In the genomic region with DNA sequence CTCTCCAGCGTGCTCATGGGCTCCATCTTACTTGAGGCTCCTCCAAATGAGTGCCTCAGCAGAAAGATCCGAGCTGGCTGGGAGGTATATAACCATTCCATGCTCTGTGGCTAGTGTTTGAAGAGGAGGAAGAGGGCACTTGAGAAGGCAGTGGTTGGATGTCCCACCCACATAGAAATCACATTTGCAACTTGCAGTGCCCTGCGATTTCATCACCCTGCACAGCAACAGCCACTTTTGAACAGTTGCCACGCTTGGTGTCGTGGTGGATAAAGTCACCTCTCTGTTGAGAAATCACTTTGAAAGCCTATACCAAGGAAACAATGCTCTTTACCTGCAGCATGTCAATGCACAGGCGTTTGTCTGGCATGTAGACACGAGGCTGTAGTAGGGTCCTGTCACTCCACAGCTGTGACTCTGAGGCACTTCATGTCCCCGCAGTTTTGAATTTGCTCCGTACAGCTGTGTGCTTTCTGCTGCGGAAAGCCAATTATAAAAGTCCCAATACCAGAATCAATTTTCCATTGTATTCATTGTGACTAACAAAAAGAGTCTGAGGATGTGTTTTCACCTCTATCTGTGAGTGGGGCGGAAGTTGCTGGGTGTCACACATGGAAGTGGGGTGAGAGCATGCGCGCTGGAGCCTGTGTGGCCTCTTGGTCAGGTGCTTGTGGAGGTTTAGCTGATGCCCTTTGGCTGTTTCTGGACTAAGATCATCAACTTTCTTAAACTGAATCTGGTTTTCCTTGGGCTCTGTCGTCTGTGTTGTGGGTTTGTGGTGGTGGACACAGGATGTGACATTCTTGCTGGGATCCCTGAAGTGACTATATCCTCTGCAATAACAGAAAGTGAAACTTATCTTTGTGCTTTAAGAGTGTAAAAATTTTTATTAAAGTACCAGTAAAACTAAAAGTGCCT, we compare ENCODE assay signal across 9 cellular contexts. TPM values are rescaled to one million over a fixed set of nuclear protein-coding genes. Genes with fewer than 3 reads are reported as not detected.
DNase-seq lines count a peak whose midpoint lies in the region; ATAC-seq, FAIRE-seq and TF ChIP-seq lines count a peak whose summit lies in the region.
"Had no signal": no experiment of that assay in that cellular context is flagged by ENCODE, and none has a peak within 500 bp of the region (broad histone marks: within the 10 kb centered on the region; RNA-seq: fewer than 3 reads in every experiment).

No MANE protein-coding gene starts in this region.

- peak overlapping the region; percentile 21; the same call in 1 of the 2 replicates for H3K27ac ChIP-seq in PC-3 (ENCODE audit: low read length)

- intact Hi-C loops in PC-3 (cut with micrococcal nuclease) = loop anchor here (1.0 to 10.0 kb wide), 3 partner anchors 53 to 302 kb away; no protein-coding TSS in a partner anchor
- intact Hi-C loops in left ventricle myocardium superior (cut with micrococcal nuclease) = no loop called here

- H2AFZ ChIP-seq in PC-3 (ENCODE audit: low read length) = peak overlapping the region; percentile 73

- H3K4me2 ChIP-seq in PC-3 (ENCODE audit: low read length) = peak overlapping the region; percentile 77

- H3K4me3 ChIP-seq in PC-3 (ENCODE audit: low read length) = peak overlapping the region; percentile 56

- H3K4me1 ChIP-seq in PC-3 (ENCODE audit: insufficient read depth, low read length) = peaks cover 34% of the 10 kb centered on the region

- peaks cover 13% of the 10 kb centered on the region; the same call in 1 of the 2 replicates for H3K36me3 ChIP-seq in PC-3 (ENCODE audit: low read depth, low read length)

- BruUV-seq in PC-3 (replicated peaks; lab: Mats Ljungman, UMichigan) = TSS peak; percentile 49

- DNase-seq in PC-3 = no peak
- peak; percentile 68 for DNase-seq in activated effector memory CD4-positive, alpha-beta T cell treated with Interleukin-2 at 50 U/mL for 16 hours
- DNase-seq in left ventricle myocardium superior = peak; percentile 53
- peak; percentile 54 to 55 for DNase-seq in stimulated activated CD4-positive, alpha-beta T cell treated with anti-CD3 and anti-CD28 coated beads, Interleukin-15, amount 100 ng/mL, for 1 hour (ENCODE audit: low read depth in 1 of 2, low spot score in 1 of 2)
- no peak for DNase-seq in urothelium cell line (ENCODE audit: low spot score)
- DNase-seq in NCI-H774 (lab: John Stamatoyannopoulos, UW) = no peak

- POLR2A ChIA-PET in PC-3 (lab: Charles Lee; ENCODE audit: unreplicated experiment) = no interaction called here

- no peaks in the 10 kb centered on the region for H4K20me1 ChIP-seq in PC-3 (ENCODE audit: low read length)

- no peaks in the 10 kb centered on the region for H3K9me2 ChIP-seq in PC-3 (replicated peaks; ENCODE audit: low read length)

- CTCF ChIA-PET in PC-3 (lab: Charles Lee) = no interaction called here

- peak; percentile 28 for ATAC-seq in GM18519 (IDR thresholded peaks at IDR 0.05; ENCODE audit: low FRiP score, unreplicated experiment)
- peak; percentile 19 for ATAC-seq in HG02970 (IDR thresholded peaks at IDR 0.05; ENCODE audit: low FRiP score, unreplicated experiment)
- no peak; the same call in 1 of the 2 replicates for ATAC-seq in PC-3
- ATAC-seq in left ventricle myocardium superior = no peak

- peaks cover 39% of the 10 kb centered on the region for H3K79me2 ChIP-seq in PC-3 (ENCODE audit: low read length)

- H3K9me3 ChIP-seq in PC-3 (ENCODE audit: low read length) = no peaks in the 10 kb centered on the region

- TF ChIP-seq CTCF in PC-3 (conservative IDR thresholded peaks at IDR 0.05; ENCODE audit: low read depth, low read length) = no peak

- H3K9ac ChIP-seq in PC-3 (ENCODE audit: low read length) = peak overlapping the region; percentile 34

- no peaks in the 10 kb centered on the region for H3K27me3 ChIP-seq in PC-3 (ENCODE audit: low read length)

- no peak for FAIRE-seq in urothelium cell line (lab: Jason Lieb, UNC)
- FAIRE-seq: endothelial cell of umbilical vein had no signal

- no peaks in the 10 kb centered on the region for H3F3A ChIP-seq in PC-3 (ENCODE audit: low read length, unreplicated experiment)

RNA-seq across cellular contexts. Expression of gene CNDP2, which starts 2.8 kb away (rescaled TPM):
- total RNA-seq in PC-3 (2014; rRNA removed) = 50.0 and 57.6 TPM in 2 replicates
- total RNA-seq in left ventricle myocardium superior = 63.5 TPM

RNA-seq across cellular contexts. Expression of gene CNDP1, which starts 35.3 kb away (rescaled TPM):
- total RNA-seq in PC-3 (2014; rRNA removed) (not detected in 2 replicates), left ventricle myocardium superior (not detected)
- total RNA-seq: endothelial cell of umbilical vein had no signal

RNA-seq across cellular contexts. Expression of gene DIPK1C, which starts 41.9 kb away (rescaled TPM):
- not detected in 2 replicates for total RNA-seq in PC-3 (2014; rRNA removed)
- total RNA-seq in left ventricle myocardium superior = 6.3 TPM
- total RNA-seq: endothelial cell of umbilical vein had no signal

Comparison
In these comparisons a context has a peak if more than half of its experiments do, and no peak if none do; other contexts are left out.
1. ATAC-seq: peak in GM18519 (single experiment) and HG02970 (single experiment); none in PC-3 (single experiment) and left ventricle myocardium superior (single experiment).
2. DNase-seq: peak in activated effector memory CD4-positive, alpha-beta T cell treated with Interleukin-2 at 50 U/mL for 16 hours (single experiment), left ventricle myocardium superior (single experiment) and stimulated activated CD4-positive, alpha-beta T cell treated with anti-CD3 and anti-CD28 coated beads, Interleukin-15, amount 100 ng/mL, for 1 hour (2 of 2); none in PC-3 (single experiment), urothelium cell line (single experiment) and NCI-H774 (single experiment).